2 cellular contexts compared by ENCODE assay signal in the genomic region with DNA sequence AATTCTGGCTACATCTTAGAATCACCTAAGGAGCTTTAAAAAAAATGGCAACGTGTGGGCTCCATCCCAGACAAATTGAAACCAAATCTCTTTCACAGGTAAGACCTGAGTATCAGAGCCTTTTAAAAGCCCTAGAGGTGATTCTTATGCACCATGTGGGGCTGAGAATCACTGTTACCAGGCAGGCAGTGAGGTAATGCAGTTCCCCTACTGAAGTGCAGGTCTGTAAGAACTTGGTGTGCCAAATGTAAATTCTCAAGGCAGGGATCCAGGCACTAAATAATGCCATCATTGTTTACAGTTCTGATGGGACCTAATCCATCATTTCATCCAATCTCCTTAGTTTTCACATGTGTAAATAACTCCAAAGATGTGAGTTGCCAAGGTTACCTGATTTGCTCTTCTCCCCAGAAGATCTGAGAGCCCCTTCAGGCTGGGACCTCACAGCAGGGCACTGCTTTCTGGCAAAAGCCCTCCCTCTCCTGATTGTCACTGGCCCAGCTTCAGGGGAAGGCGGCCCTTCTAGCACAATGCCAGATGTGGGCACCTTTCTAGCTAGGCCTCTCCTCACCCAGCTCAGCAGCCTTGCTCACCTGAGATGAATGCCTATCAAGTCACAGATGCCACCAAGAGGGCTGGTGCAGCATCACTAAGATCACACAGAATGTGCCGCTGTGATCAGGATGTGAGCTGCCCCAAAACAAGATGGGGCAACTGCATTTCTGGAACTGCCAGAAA.
TF ChIP-seq lines count a peak whose summit lies in the region.

No MANE protein-coding gene starts in this region.

TF ChIP-seq in HEK293, 187 proteins besides CTCF, POLR2A, EP300 and RAD21 (continued from another document):
- TF ChIP-seq, protein P1, sequence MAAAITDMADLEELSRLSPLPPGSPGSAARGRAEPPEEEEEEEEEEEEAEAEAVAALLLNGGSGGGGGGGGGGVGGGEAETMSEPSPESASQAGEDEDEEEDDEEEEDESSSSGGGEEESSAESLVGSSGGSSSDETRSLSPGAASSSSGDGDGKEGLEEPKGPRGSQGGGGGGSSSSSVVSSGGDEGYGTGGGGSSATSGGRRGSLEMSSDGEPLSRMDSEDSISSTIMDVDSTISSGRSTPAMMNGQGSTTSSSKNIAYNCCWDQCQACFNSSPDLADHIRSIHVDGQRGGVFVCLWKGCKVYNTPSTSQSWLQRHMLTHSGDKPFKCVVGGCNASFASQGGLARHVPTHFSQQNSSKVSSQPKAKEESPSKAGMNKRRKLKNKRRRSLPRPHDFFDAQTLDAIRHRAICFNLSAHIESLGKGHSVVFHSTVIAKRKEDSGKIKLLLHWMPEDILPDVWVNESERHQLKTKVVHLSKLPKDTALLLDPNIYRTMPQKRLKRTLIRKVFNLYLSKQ (tag by site-specific recombination; IDR thresholded peaks at IDR 0.05; ENCODE audit: borderline replicate concordance): no peak
- no peak for TF ChIP-seq ZNF629 (tag by site-specific recombination; IDR thresholded peaks at IDR 0.05)
- TF ChIP-seq WT1 (tag by site-specific recombination; IDR thresholded peaks at IDR 0.05): no peak
- TF ChIP-seq, protein P2, sequence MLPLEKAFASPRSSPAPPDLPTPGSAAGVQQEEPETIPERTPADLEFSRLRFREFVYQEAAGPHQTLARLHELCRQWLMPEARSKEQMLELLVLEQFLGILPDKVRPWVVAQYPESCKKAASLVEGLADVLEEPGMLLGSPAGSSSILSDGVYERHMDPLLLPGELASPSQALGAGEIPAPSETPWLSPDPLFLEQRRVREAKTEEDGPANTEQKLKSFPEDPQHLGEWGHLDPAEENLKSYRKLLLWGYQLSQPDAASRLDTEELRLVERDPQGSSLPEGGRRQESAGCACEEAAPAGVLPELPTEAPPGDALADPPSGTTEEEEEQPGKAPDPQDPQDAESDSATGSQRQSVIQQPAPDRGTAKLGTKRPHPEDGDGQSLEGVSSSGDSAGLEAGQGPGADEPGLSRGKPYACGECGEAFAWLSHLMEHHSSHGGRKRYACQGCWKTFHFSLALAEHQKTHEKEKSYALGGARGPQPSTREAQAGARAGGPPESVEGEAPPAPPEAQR (tag by site-specific recombination; IDR thresholded peaks at IDR 0.05): no peak
- TF ChIP-seq ZNF335 (tag by site-specific recombination; conservative IDR thresholded peaks at IDR 0.05): peak; percentile 22

TF ChIP-seq in WTC11, 78 proteins besides CTCF, POLR2A, EP300 and RAD21 (continued from another document):
- TF ChIP-seq, protein P3, sequence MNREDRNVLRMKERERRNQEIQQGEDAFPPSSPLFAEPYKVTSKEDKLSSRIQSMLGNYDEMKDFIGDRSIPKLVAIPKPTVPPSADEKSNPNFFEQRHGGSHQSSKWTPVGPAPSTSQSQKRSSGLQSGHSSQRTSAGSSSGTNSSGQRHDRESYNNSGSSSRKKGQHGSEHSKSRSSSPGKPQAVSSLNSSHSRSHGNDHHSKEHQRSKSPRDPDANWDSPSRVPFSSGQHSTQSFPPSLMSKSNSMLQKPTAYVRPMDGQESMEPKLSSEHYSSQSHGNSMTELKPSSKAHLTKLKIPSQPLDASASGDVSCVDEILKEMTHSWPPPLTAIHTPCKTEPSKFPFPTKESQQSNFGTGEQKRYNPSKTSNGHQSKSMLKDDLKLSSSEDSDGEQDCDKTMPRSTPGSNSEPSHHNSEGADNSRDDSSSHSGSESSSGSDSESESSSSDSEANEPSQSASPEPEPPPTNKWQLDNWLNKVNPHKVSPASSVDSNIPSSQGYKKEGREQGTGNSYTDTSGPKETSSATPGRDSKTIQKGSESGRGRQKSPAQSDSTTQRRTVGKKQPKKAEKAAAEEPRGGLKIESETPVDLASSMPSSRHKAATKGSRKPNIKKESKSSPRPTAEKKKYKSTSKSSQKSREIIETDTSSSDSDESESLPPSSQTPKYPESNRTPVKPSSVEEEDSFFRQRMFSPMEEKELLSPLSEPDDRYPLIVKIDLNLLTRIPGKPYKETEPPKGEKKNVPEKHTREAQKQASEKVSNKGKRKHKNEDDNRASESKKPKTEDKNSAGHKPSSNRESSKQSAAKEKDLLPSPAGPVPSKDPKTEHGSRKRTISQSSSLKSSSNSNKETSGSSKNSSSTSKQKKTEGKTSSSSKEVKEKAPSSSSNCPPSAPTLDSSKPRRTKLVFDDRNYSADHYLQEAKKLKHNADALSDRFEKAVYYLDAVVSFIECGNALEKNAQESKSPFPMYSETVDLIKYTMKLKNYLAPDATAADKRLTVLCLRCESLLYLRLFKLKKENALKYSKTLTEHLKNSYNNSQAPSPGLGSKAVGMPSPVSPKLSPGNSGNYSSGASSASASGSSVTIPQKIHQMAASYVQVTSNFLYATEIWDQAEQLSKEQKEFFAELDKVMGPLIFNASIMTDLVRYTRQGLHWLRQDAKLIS (CRISPR knock-in tag; IDR thresholded peaks at IDR 0.05; ENCODE audit: borderline replicate concordance): no peak
- TF ChIP-seq MYBL2 (CRISPR knock-in tag; IDR thresholded peaks at IDR 0.05) (no peak), TCF7 (CRISPR knock-in tag; IDR thresholded peaks at IDR 0.05; ENCODE audit: low read depth) (no peak), ATF1 (CRISPR knock-in tag; IDR thresholded peaks at IDR 0.05) (no peak), CREM (CRISPR knock-in tag; IDR thresholded peaks at IDR 0.05) (no peak), RELA (CRISPR knock-in tag; IDR thresholded peaks at IDR 0.05; ENCODE audit: borderline replicate concordance) (no peak), NFYB (CRISPR knock-in tag; conservative IDR thresholded peaks at IDR 0.05; ENCODE audit: low read depth) (no peak), TP53 (CRISPR knock-in tag; IDR thresholded peaks at IDR 0.05) (no peak), SMAD4 (CRISPR knock-in tag; IDR thresholded peaks at IDR 0.05) (no peak), ZNF416 (CRISPR knock-in tag; IDR thresholded peaks at IDR 0.05) (no peak), FOXK1 (CRISPR knock-in tag; IDR thresholded peaks at IDR 0.05) (no peak), KAT7 (CRISPR knock-in tag; IDR thresholded peaks at IDR 0.05; ENCODE audit: borderline replicate concordance) (no peak), MXD4 (CRISPR knock-in tag; IDR thresholded peaks at IDR 0.05; ENCODE audit: borderline replicate concordance) (no peak), JAZF1 (CRISPR knock-in tag; IDR thresholded peaks at IDR 0.05) (no peak)
- TF ChIP-seq, protein P4, sequence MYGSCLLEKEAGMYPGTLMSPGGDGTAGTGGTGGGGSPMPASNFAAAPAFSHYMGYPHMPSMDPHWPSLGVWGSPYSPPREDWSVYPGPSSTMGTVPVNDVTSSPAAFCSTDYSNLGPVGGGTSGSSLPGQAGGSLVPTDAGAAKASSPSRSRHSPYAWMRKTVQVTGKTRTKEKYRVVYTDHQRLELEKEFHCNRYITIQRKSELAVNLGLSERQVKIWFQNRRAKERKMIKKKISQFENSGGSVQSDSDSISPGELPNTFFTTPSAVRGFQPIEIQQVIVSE (CRISPR knock-in tag; IDR thresholded peaks at IDR 0.05; ENCODE audit: borderline replicate concordance): no peak
- TF ChIP-seq, protein P5, sequence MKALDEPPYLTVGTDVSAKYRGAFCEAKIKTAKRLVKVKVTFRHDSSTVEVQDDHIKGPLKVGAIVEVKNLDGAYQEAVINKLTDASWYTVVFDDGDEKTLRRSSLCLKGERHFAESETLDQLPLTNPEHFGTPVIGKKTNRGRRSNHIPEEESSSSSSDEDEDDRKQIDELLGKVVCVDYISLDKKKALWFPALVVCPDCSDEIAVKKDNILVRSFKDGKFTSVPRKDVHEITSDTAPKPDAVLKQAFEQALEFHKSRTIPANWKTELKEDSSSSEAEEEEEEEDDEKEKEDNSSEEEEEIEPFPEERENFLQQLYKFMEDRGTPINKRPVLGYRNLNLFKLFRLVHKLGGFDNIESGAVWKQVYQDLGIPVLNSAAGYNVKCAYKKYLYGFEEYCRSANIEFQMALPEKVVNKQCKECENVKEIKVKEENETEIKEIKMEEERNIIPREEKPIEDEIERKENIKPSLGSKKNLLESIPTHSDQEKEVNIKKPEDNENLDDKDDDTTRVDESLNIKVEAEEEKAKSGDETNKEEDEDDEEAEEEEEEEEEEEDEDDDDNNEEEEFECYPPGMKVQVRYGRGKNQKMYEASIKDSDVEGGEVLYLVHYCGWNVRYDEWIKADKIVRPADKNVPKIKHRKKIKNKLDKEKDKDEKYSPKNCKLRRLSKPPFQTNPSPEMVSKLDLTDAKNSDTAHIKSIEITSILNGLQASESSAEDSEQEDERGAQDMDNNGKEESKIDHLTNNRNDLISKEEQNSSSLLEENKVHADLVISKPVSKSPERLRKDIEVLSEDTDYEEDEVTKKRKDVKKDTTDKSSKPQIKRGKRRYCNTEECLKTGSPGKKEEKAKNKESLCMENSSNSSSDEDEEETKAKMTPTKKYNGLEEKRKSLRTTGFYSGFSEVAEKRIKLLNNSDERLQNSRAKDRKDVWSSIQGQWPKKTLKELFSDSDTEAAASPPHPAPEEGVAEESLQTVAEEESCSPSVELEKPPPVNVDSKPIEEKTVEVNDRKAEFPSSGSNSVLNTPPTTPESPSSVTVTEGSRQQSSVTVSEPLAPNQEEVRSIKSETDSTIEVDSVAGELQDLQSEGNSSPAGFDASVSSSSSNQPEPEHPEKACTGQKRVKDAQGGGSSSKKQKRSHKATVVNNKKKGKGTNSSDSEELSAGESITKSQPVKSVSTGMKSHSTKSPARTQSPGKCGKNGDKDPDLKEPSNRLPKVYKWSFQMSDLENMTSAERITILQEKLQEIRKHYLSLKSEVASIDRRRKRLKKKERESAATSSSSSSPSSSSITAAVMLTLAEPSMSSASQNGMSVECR (CRISPR knock-in tag; IDR thresholded peaks at IDR 0.05; ENCODE audit: borderline replicate concordance): no peak
- TF ChIP-seq, protein P6, sequence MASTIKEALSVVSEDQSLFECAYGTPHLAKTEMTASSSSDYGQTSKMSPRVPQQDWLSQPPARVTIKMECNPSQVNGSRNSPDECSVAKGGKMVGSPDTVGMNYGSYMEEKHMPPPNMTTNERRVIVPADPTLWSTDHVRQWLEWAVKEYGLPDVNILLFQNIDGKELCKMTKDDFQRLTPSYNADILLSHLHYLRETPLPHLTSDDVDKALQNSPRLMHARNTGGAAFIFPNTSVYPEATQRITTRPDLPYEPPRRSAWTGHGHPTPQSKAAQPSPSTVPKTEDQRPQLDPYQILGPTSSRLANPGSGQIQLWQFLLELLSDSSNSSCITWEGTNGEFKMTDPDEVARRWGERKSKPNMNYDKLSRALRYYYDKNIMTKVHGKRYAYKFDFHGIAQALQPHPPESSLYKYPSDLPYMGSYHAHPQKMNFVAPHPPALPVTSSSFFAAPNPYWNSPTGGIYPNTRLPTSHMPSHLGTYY (CRISPR knock-in tag; IDR thresholded peaks at IDR 0.05): no peak
